In genomic region chr20:20497242-20497985, GRCh38 we compare ENCODE assay signal across 20 cellular contexts.
DNase-seq lines count a peak whose midpoint lies in the region; ATAC-seq, FAIRE-seq and TF ChIP-seq lines count a peak whose summit lies in the region.
"Had no signal": no experiment of that assay in that cellular context is flagged by ENCODE, and none has a peak within 500 bp of the region (broad histone marks: within the 10 kb centered on the region; RNA-seq: fewer than 3 reads in every experiment).

No MANE protein-coding gene starts in this region.

- H3K9me3 Mint-ChIP-seq in activated CD8-positive, alpha-beta T cell treated with anti-CD3 and anti-CD28 coated beads for 36 hours, result no peaks in the 10 kb centered on the region
- no peaks in the 10 kb centered on the region for H3K9me3 Mint-ChIP-seq in activated CD8-positive, alpha-beta T cell treated with anti-CD3 and anti-CD28 coated beads, Interleukin-2, amount 10 ng/mL, durations not matched to agents 7 days and 5 days (ENCODE audit: insufficient read depth)
- H3K9me3 Mint-ChIP-seq: naive thymus-derived CD4-positive, alpha-beta T cell had no signal

- H3K4me3 ChIP-seq in left ventricle myocardium inferior, result no peak overlapping the region
- H3K4me3 ChIP-seq: heart left ventricle, psoas muscle, uterus had no signal

- H3K27me3 Mint-ChIP-seq in activated CD8-positive, alpha-beta T cell treated with anti-CD3 and anti-CD28 coated beads for 36 hours, result no peaks in the 10 kb centered on the region
- no peaks in the 10 kb centered on the region for H3K27me3 Mint-ChIP-seq in activated CD8-positive, alpha-beta T cell treated with anti-CD3 and anti-CD28 coated beads, Interleukin-2, amount 10 ng/mL, durations not matched to agents 7 days and 5 days (ENCODE audit: low read depth)
- H3K27me3 Mint-ChIP-seq: naive thymus-derived CD4-positive, alpha-beta T cell had no signal

- peak; percentile 66 for ATAC-seq in activated CD8-positive, alpha-beta T cell treated with anti-CD3 and anti-CD28 coated beads for 36 hours
- ATAC-seq in activated CD8-positive, alpha-beta T cell treated with anti-CD3 and anti-CD28 coated beads, Interleukin-2, amount 10 ng/mL, durations not matched to agents 7 days and 5 days, result no peak
- ATAC-seq in GM21529 (IDR thresholded peaks at IDR 0.05; ENCODE audit: unreplicated experiment), result peak; percentile 80
- peak; percentile 60 for ATAC-seq in HG03565 (IDR thresholded peaks at IDR 0.05; ENCODE audit: unreplicated experiment)
- ATAC-seq: heart left ventricle; naive thymus-derived CD4-positive, alpha-beta T cell; psoas muscle had no signal

- H3K36me3 ChIP-seq in left ventricle myocardium inferior, result peaks cover 77% of the 10 kb centered on the region
- H3K36me3 ChIP-seq: uterus had no signal

- peaks cover 31% of the 10 kb centered on the region for H3K36me3 Mint-ChIP-seq in activated CD8-positive, alpha-beta T cell treated with anti-CD3 and anti-CD28 coated beads for 36 hours (ENCODE audit: low read depth)
- H3K36me3 Mint-ChIP-seq in activated CD8-positive, alpha-beta T cell treated with anti-CD3 and anti-CD28 coated beads, Interleukin-2, amount 10 ng/mL, durations not matched to agents 7 days and 5 days (ENCODE audit: low read depth), result peaks cover 24% of the 10 kb centered on the region

- H3K4me3 Mint-ChIP-seq in activated CD8-positive, alpha-beta T cell treated with anti-CD3 and anti-CD28 coated beads for 36 hours, result no peak overlapping the region
- no peak overlapping the region for H3K4me3 Mint-ChIP-seq in activated CD8-positive, alpha-beta T cell treated with anti-CD3 and anti-CD28 coated beads, Interleukin-2, amount 10 ng/mL, durations not matched to agents 7 days and 5 days
- H3K4me3 Mint-ChIP-seq: naive thymus-derived CD4-positive, alpha-beta T cell had no signal

- intact Hi-C loops in activated CD8-positive, alpha-beta T cell treated with anti-CD3 and anti-CD28 coated beads for 36 hours (cut with micrococcal nuclease), result loop anchor here (10.0 kb wide), 1 partner anchor 133 kb away; the partner anchor contains the start of gene INSM1
- intact Hi-C loops in left ventricle myocardium inferior (cut with micrococcal nuclease), result no loop called here

- no peak for TF ChIP-seq CTCF in activated CD8-positive, alpha-beta T cell treated with anti-CD3 and anti-CD28 coated beads for 36 hours (IDR thresholded peaks at IDR 0.05)
- TF ChIP-seq CTCF in left ventricle myocardium inferior (IDR thresholded peaks at IDR 0.05; ENCODE audit: borderline replicate concordance), result no peak

- H3K9me3 ChIP-seq in left ventricle myocardium inferior (replicated peaks), result no peaks in the 10 kb centered on the region
- H3K9me3 ChIP-seq: heart left ventricle, psoas muscle, uterus had no signal

- H3K4me1 ChIP-seq in left ventricle myocardium inferior, result no peaks in the 10 kb centered on the region
- H3K4me1 ChIP-seq: heart left ventricle, psoas muscle, uterus had no signal

- H3K27ac ChIP-seq in layer of hippocampus (ENCODE audit: low read depth, low read length) (peak overlapping the region; percentile 53), left ventricle myocardium inferior (replicated peaks) (no peak overlapping the region)
- H3K27ac ChIP-seq: C4-2B, heart left ventricle, psoas muscle, uterus had no signal

- CTCF ChIA-PET in activated CD8-positive, alpha-beta T cell treated with anti-CD3 and anti-CD28 coated beads for 36 hours (lab: Charles Lee), result no interaction called here
- CTCF ChIA-PET in activated CD8-positive, alpha-beta T cell treated with anti-CD3 and anti-CD28 coated beads, Interleukin-2, amount 10 ng/mL, durations not matched to agents 7 days and 5 days (lab: Charles Lee), result interaction anchor here (1.6 kb wide), 1 partner anchor 12 kb away, joined by 6 read pairs; no protein-coding TSS in a partner anchor

- DNase-seq in activated CD8-positive, alpha-beta T cell treated with anti-CD3 and anti-CD28 coated beads for 36 hours, result no peak
- no peak for DNase-seq in activated CD8-positive, alpha-beta T cell treated with anti-CD3 and anti-CD28 coated beads, Interleukin-2, amount 10 ng/mL, durations not matched to agents 7 days and 5 days
- DNase-seq in NCI-H226 (no peak), left ventricle myocardium inferior (no peak), RCC 7860 (ENCODE audit: low spot score) (no peak)
- DNase-seq: DMS 273 treated with DMSO at 0.1 percent for 48 hours; effector memory CD4-positive, alpha-beta T cell; heart left ventricle; mammary epithelial cell; NCI-H526 treated with DMSO at 0.1 percent for 48 hours; psoas muscle; SIG-M5; T-helper 2 cell; uterus had no signal

- FAIRE-seq in RCC 7860 (lab: Jason Lieb, UNC), result no peak
- FAIRE-seq: HTR-8/SVneo had no signal

- peak overlapping the region; percentile 32 for H3K27ac Mint-ChIP-seq in activated CD8-positive, alpha-beta T cell treated with anti-CD3 and anti-CD28 coated beads for 36 hours
- H3K27ac Mint-ChIP-seq in activated CD8-positive, alpha-beta T cell treated with anti-CD3 and anti-CD28 coated beads, Interleukin-2, amount 10 ng/mL, durations not matched to agents 7 days and 5 days, result no peak overlapping the region
- H3K27ac Mint-ChIP-seq: naive thymus-derived CD4-positive, alpha-beta T cell had no signal

- POLR2A ChIA-PET in activated CD8-positive, alpha-beta T cell treated with anti-CD3 and anti-CD28 coated beads for 36 hours (lab: Charles Lee), result no interaction called here
- POLR2A ChIA-PET in activated CD8-positive, alpha-beta T cell treated with anti-CD3 and anti-CD28 coated beads, Interleukin-2, amount 10 ng/mL, durations not matched to agents 7 days and 5 days (lab: Charles Lee), result no interaction called here

- H3K4me1 Mint-ChIP-seq in activated CD8-positive, alpha-beta T cell treated with anti-CD3 and anti-CD28 coated beads for 36 hours (ENCODE audit: low read depth), result peaks cover 22% of the 10 kb centered on the region
- H3K4me1 Mint-ChIP-seq in activated CD8-positive, alpha-beta T cell treated with anti-CD3 and anti-CD28 coated beads, Interleukin-2, amount 10 ng/mL, durations not matched to agents 7 days and 5 days (ENCODE audit: low read depth), result no peaks in the 10 kb centered on the region

- no peaks in the 10 kb centered on the region for H3K27me3 ChIP-seq in layer of hippocampus (ENCODE audit: control insufficient read depth, insufficient read depth, low read length)
- H3K27me3 ChIP-seq in left ventricle myocardium inferior (ENCODE audit: low read depth), result no peaks in the 10 kb centered on the region
- H3K27me3 ChIP-seq: heart left ventricle, uterus had no signal
